ENCODE assay signal across 8 cellular contexts in the genomic region with DNA sequence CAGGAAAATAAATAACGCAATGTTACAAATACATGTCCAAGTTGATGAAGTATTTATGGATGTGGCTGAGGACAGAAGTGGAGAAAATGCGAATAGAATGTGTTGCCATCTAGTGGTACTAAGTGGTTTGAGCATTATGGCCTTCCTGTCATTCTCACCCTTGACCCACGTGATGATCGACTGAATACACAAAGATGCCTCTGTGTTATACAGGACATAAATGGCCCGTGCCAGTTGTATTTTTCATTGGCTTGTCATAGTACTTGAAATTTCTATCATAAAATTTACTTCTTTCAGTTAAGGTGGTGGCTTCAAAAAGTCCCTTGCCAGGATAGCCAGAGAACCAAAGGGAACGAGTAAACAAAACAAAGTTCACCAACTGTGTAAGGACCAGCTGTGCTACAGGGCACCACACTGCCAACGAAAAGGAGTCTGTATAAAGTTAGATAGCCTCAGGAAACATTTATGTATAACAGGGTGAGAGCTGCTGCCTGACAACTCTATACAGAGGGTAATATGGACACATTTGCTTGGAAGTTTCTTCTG.
DNase-seq lines count a peak whose midpoint lies in the region; ATAC-seq and TF ChIP-seq lines count a peak whose summit lies in the region.

No MANE protein-coding gene starts in this region.

- H3K4me1 ChIP-seq in OCI-LY7 (ENCODE audit: insufficient read depth, low read length, poor library complexity, severe bottlenecking) (no peaks in the 10 kb centered on the region), upper lobe of right lung (no peaks in the 10 kb centered on the region)

- intact Hi-C loops in OCI-LY7 (cut with micrococcal nuclease; ENCODE audit: unreplicated experiment) = loop anchor here (2.0 kb wide), 1 partner anchor 254 kb away; no protein-coding TSS in a partner anchor
- intact Hi-C loops in upper lobe of right lung (cut with DNase I) = no loop called here

- TF ChIP-seq CTCF in OCI-LY7 (conservative IDR thresholded peaks at IDR 0.05; ENCODE audit: low read length) = peak; percentile 74
- TF ChIP-seq CTCF in choroid plexus epithelial cell (conservative IDR thresholded peaks at IDR 0.05; ENCODE audit: low read depth, low read length) = peak; percentile 86
- peak; percentile 54 for TF ChIP-seq CTCF in upper lobe of right lung (IDR thresholded peaks at IDR 0.05)

- H3K27ac ChIP-seq in OCI-LY7 (ENCODE audit: low read depth, low read length, poor library complexity, severe bottlenecking) = no peak overlapping the region
- H3K27ac ChIP-seq in upper lobe of right lung = peak overlapping the region; percentile 6

- no peaks in the 10 kb centered on the region for H4K20me1 ChIP-seq in OCI-LY7 (ENCODE audit: insufficient read depth, low read length)

- peak; percentile 97 for ATAC-seq in GM21529 (IDR thresholded peaks at IDR 0.05; ENCODE audit: unreplicated experiment)
- ATAC-seq in left lobe of liver = peak; percentile 96
- ATAC-seq in upper lobe of right lung = peak; percentile 45

- peak overlapping the region; percentile 22; the same call in 1 of the 2 replicates for H2AFZ ChIP-seq in OCI-LY7 (ENCODE audit: low read length)

- POLR2A ChIA-PET in OCI-LY7 (lab: Charles Lee) = no interaction called here

- no TSS peak for BruUV-seq in OCI-LY7 (replicated peaks; lab: Mats Ljungman, UMichigan)

- no peaks in the 10 kb centered on the region for H3K36me3 ChIP-seq in OCI-LY7 (ENCODE audit: insufficient read depth, low read length)
- no peaks in the 10 kb centered on the region for H3K36me3 ChIP-seq in upper lobe of right lung

- CTCF ChIA-PET in OCI-LY7 (lab: Charles Lee; ENCODE audit: unreplicated experiment) = no interaction called here

- H3K9me2 ChIP-seq in OCI-LY7 (ENCODE audit: insufficient read depth, low read length) = no peaks in the 10 kb centered on the region

- H3K4me2 ChIP-seq in OCI-LY7 (ENCODE audit: low read length) = no peak overlapping the region

- no peaks in the 10 kb centered on the region for H3K27me3 ChIP-seq in upper lobe of right lung

- H3K79me2 ChIP-seq in OCI-LY7 (ENCODE audit: insufficient read depth, low read depth, low read length) = no peaks in the 10 kb centered on the region

- no peak overlapping the region for H3K4me3 ChIP-seq in OCI-LY7 (ENCODE audit: low read depth, low read length, poor library complexity, severe bottlenecking)
- no peak overlapping the region for H3K4me3 ChIP-seq in choroid plexus epithelial cell (ENCODE audit: low read depth, low read length)
- H3K4me3 ChIP-seq in upper lobe of right lung = no peak overlapping the region

- no peaks in the 10 kb centered on the region for H3K9me3 ChIP-seq in OCI-LY7 (ENCODE audit: low read length)
- no peaks in the 10 kb centered on the region for H3K9me3 ChIP-seq in upper lobe of right lung

- DNase-seq in NCI-H2107 treated with DMSO at 0.1 percent for 48 hours (lab: John Stamatoyannopoulos, UW; ENCODE audit: unreplicated experiment) = peak; percentile 91
- DNase-seq in NCI-H2107 (lab: John Stamatoyannopoulos, UW) = no peak
- peak; percentile 87 for DNase-seq in HT1080 (ENCODE audit: low read depth)
- DNase-seq in OCI-LY7 (ENCODE audit: low spot score) = peak; percentile 60
- DNase-seq in choroid plexus epithelial cell (ENCODE audit: low read depth) = peak; percentile 86
- DNase-seq in left lobe of liver (ENCODE audit: low spot score) = no peak
- DNase-seq in upper lobe of right lung = no peak

Comparison
In these comparisons a context has a peak if more than half of its experiments do, and no peak if none do; other contexts are left out.
1. DNase-seq: peak in NCI-H2107 treated with DMSO at 0.1 percent for 48 hours (single experiment), HT1080 (single experiment), OCI-LY7 (single experiment) and choroid plexus epithelial cell (single experiment); none in NCI-H2107 (single experiment), left lobe of liver (single experiment) and upper lobe of right lung (single experiment).
2. ATAC-seq: peak in every context shown above with its lines; median percentile 97 in GM21529; 96 in left lobe of liver; 45 in upper lobe of right lung.
3. Peak in every context shown above with its lines, with median percentiles within 50 percentile points of each other: CTCF ChIP-seq.